Comparison of ENCODE assay signal across 30 cellular contexts in genomic region chrX:99077099-99077498, GRCh38.
"Had no signal": no experiment of that assay in that cellular context is flagged by ENCODE, and none has a peak within 500 bp of the region (broad histone marks: within the 10 kb centered on the region; RNA-seq: fewer than 3 reads in every experiment).

No MANE protein-coding gene starts in this region.

- ATAC-seq: activated CD4-positive, alpha-beta T cell treated with anti-CD3 and anti-CD28 coated beads for 36 hours; activated CD4-positive, CD25-positive, alpha-beta regulatory T cell treated with anti-CD3 and anti-CD28 coated beads, Interleukin-2, amount 50 U/mL, for 24 hours; activated naive CD4-positive, alpha-beta T cell treated with anti-CD3 and anti-CD28 coated beads, Interleukin-2, amount 50 U/mL, for 72 hours; activated T-cell treated with anti-CD3 and anti-CD28 coated beads, Interleukin-2, amount 50 U/mL, for 4 hours; body of pancreas; Panc1; WTC11 had no signal

- H3K27ac ChIP-seq: adrenal gland, body of pancreas, breast epithelium, SJCRH30 had no signal

- H3K4me3 ChIP-seq: adrenal gland, body of pancreas, breast epithelium, SJCRH30 had no signal

- H3K4me1 ChIP-seq: adrenal gland, body of pancreas, breast epithelium, SJCRH30 had no signal

- H3K4me2 ChIP-seq: SK-N-SH had no signal

- H3K9me3 ChIP-seq: adrenal gland, body of pancreas, breast epithelium, SJCRH30, SK-N-SH had no signal

- DNase-seq: activated CD4-positive, alpha-beta memory T cell treated with anti-CD3 and anti-CD28 coated beads for 36 hours; activated CD4-positive, alpha-beta T cell treated with anti-CD3 and anti-CD28 coated beads for 36 hours; activated CD4-positive, alpha-beta T cell treated with anti-CD3 and anti-CD28 coated beads, Interleukin-2, amount 10 ng/mL, durations not matched to agents 7 days and 5 days; activated CD8-positive, alpha-beta memory T cell treated with anti-CD3 and anti-CD28 coated beads, Interleukin-2, amount 50 U/mL, for 4 hours; activated gamma-delta T cell treated with Interleukin-2 at 50 U/mL for 16 hours; activated naive CD4-positive, alpha-beta T cell treated with anti-CD3 and anti-CD28 coated beads for 36 hours; activated T-cell treated with anti-CD3 and anti-CD28 coated beads for 4 hours; activated T-cell treated with anti-CD3 and anti-CD28 coated beads, Interleukin-2, amount 50 U/mL, for 4 hours; adrenal gland; body of pancreas; MM.1S; MV-4-11; NCI-H1092; NCI-H1436 treated with DMSO at 0.1 percent for 48 hours; NCI-H1694 treated with DMSO at 0.1 percent for 48 hours; NCI-H2029; NCI-H2171 treated with DMSO at 0.1 percent for 48 hours; NCI-H2227 treated with DMSO at 0.1 percent for 48 hours; NCI-H446; NCI-H510A treated with DMSO at 0.1 percent for 48 hours; NCI-H526 treated with DMSO at 0.1 percent for 48 hours; NCI-H774; SHP77; SK-N-SH had no signal

- H3K27me3 ChIP-seq: adrenal gland, body of pancreas, SJCRH30 had no signal

- H3K9ac ChIP-seq: SK-N-SH had no signal

- H3K36me3 ChIP-seq: adrenal gland, breast epithelium, SJCRH30 had no signal
